ENCODE assay signal across 24 cellular contexts in the genomic region with DNA sequence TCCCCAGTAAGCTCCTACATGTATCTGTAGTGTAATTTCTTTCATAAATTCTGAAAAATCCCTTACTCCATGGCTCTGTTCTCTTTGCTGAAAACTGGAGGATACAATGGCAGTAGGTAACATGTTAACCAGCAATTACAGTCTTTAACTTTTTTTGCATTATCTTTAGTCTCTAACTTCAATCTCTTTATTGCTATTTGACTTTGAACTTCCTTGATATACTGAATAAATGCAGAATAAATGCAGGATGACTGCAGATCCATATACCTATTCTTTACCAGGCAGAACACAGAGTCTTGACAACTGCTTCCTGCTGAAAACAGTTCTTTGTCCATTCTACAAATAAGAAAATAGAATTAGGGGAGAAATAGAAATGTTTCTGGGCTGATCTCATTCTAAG.
"Had no signal": no experiment of that assay in that cellular context is flagged by ENCODE, and none has a peak within 500 bp of the region (broad histone marks: within the 10 kb centered on the region; RNA-seq: fewer than 3 reads in every experiment).

No MANE protein-coding gene starts in this region.

- H3K4me3 ChIP-seq: colonic mucosa, esophagus squamous epithelium, gastrocnemius medialis, heart right ventricle, left ventricle myocardium inferior, lower lobe of right lung had no signal

- H3K4me1 ChIP-seq: colonic mucosa, esophagus squamous epithelium, gastrocnemius medialis, heart right ventricle, left ventricle myocardium inferior, lower lobe of right lung had no signal

- H3K27me3 ChIP-seq: colonic mucosa, esophagus squamous epithelium, gastrocnemius medialis, heart right ventricle had no signal

- DNase-seq: colonic mucosa; cortex of kidney; effector CD8-positive, alpha-beta T cell; effector memory CD8-positive, alpha-beta T cell; endodermal cell; erythroblast; esophagus squamous epithelium; foreskin fibroblast; foreskin melanocyte; gastrocnemius medialis; glutamatergic neuron; head of caudate nucleus; heart right ventricle; hippocampal formation; left cardiac atrium; left ventricle myocardium inferior; lower lobe of right lung; mesenchymal stem cell; naive thymus-derived CD4-positive, alpha-beta T cell had no signal

- H3K9me3 ChIP-seq: colonic mucosa, esophagus squamous epithelium, gastrocnemius medialis, heart right ventricle, left ventricle myocardium inferior, lower lobe of right lung had no signal

- H3K27ac ChIP-seq: colonic mucosa, epithelial cell of prostate, esophagus squamous epithelium, gastrocnemius medialis, heart right ventricle, left ventricle myocardium inferior, lower lobe of right lung had no signal

- H3K36me3 ChIP-seq: colonic mucosa, esophagus squamous epithelium, gastrocnemius medialis, heart right ventricle, left ventricle myocardium inferior, lower lobe of right lung had no signal

- FAIRE-seq: endometrium, islet of Langerhans, keratinocyte had no signal

- ATAC-seq: effector memory CD8-positive, alpha-beta T cell; gastrocnemius medialis; heart right ventricle; left cardiac atrium; left lobe of liver; lower lobe of right lung; naive thymus-derived CD4-positive, alpha-beta T cell had no signal
